In the genomic region with DNA sequence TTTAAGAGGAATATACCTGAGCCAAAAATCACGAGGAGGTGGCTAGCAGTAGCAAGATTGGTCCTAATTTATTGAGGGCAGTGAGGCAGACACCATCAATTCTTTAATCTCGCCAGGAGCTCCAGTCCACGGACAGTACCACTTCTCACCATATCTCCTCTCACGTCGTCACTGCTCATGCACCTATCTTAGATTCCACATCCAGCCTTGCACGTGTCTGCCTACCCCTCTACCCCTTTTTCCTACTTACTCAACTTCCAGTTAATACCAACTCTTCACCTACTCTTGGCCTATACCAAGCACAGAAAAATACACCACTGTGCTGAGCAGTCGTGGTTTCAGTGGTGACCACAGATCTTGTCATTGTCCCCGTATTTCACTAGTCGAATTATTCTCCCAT, we compare ENCODE assay signal across 2 cellular contexts.
TF ChIP-seq lines count a peak whose summit lies in the region.

No MANE protein-coding gene starts in this region.

TF ChIP-seq in SK-N-SH, 30 proteins besides CTCF, POLR2A, EP300 and RAD21:
- TF ChIP-seq, protein P1, sequence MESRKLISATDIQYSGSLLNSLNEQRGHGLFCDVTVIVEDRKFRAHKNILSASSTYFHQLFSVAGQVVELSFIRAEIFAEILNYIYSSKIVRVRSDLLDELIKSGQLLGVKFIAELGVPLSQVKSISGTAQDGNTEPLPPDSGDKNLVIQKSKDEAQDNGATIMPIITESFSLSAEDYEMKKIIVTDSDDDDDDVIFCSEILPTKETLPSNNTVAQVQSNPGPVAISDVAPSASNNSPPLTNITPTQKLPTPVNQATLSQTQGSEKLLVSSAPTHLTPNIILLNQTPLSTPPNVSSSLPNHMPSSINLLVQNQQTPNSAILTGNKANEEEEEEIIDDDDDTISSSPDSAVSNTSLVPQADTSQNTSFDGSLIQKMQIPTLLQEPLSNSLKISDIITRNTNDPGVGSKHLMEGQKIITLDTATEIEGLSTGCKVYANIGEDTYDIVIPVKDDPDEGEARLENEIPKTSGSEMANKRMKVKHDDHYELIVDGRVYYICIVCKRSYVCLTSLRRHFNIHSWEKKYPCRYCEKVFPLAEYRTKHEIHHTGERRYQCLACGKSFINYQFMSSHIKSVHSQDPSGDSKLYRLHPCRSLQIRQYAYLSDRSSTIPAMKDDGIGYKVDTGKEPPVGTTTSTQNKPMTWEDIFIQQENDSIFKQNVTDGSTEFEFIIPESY (IDR thresholded peaks at IDR 0.05; ENCODE audit: borderline replicate concordance, low read depth): no peak
- TF ChIP-seq FOXJ3 (CRISPR knock-in tag; IDR thresholded peaks at IDR 0.05) (no peak), JUND (IDR thresholded peaks at IDR 0.05) (no peak), GABPA (IDR thresholded peaks at IDR 0.05; ENCODE audit: low read depth) (no peak), NRF1 (IDR thresholded peaks at IDR 0.05; ENCODE audit: low read depth, low read length) (no peak), MEF2A (IDR thresholded peaks at IDR 0.05; ENCODE audit: borderline replicate concordance, low read depth) (no peak), TAF1 (IDR thresholded peaks at IDR 0.05; ENCODE audit: borderline replicate concordance, low read depth, low read length) (no peak), RFX5 (IDR thresholded peaks at IDR 0.05; ENCODE audit: low read length) (no peak), YY1 (IDR thresholded peaks at IDR 0.05; ENCODE audit: low read depth) (no peak), TEAD4 (IDR thresholded peaks at IDR 0.05; ENCODE audit: borderline replicate concordance, insufficient read depth) (no peak), CHD2 (IDR thresholded peaks at IDR 0.05; ENCODE audit: low read length, partially characterized antibody) (no peak), ELF1 (IDR thresholded peaks at IDR 0.05) (no peak), MXI1 (IDR thresholded peaks at IDR 0.05; ENCODE audit: low read depth, low read length) (no peak), EZH2phosphoT487 (IDR thresholded peaks at IDR 0.05; ENCODE audit: borderline replicate concordance, low read depth) (no peak)
- TF ChIP-seq, protein P2, sequence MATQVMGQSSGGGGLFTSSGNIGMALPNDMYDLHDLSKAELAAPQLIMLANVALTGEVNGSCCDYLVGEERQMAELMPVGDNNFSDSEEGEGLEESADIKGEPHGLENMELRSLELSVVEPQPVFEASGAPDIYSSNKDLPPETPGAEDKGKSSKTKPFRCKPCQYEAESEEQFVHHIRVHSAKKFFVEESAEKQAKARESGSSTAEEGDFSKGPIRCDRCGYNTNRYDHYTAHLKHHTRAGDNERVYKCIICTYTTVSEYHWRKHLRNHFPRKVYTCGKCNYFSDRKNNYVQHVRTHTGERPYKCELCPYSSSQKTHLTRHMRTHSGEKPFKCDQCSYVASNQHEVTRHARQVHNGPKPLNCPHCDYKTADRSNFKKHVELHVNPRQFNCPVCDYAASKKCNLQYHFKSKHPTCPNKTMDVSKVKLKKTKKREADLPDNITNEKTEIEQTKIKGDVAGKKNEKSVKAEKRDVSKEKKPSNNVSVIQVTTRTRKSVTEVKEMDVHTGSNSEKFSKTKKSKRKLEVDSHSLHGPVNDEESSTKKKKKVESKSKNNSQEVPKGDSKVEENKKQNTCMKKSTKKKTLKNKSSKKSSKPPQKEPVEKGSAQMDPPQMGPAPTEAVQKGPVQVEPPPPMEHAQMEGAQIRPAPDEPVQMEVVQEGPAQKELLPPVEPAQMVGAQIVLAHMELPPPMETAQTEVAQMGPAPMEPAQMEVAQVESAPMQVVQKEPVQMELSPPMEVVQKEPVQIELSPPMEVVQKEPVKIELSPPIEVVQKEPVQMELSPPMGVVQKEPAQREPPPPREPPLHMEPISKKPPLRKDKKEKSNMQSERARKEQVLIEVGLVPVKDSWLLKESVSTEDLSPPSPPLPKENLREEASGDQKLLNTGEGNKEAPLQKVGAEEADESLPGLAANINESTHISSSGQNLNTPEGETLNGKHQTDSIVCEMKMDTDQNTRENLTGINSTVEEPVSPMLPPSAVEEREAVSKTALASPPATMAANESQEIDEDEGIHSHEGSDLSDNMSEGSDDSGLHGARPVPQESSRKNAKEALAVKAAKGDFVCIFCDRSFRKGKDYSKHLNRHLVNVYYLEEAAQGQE (IDR thresholded peaks at IDR 0.05; ENCODE audit: low read depth, low read length): no peak
- TF ChIP-seq, protein P3, sequence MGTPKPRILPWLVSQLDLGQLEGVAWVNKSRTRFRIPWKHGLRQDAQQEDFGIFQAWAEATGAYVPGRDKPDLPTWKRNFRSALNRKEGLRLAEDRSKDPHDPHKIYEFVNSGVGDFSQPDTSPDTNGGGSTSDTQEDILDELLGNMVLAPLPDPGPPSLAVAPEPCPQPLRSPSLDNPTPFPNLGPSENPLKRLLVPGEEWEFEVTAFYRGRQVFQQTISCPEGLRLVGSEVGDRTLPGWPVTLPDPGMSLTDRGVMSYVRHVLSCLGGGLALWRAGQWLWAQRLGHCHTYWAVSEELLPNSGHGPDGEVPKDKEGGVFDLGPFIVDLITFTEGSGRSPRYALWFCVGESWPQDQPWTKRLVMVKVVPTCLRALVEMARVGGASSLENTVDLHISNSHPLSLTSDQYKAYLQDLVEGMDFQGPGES (IDR thresholded peaks at IDR 0.05; ENCODE audit: low read depth, low read length): no peak
- TF ChIP-seq, protein P4, sequence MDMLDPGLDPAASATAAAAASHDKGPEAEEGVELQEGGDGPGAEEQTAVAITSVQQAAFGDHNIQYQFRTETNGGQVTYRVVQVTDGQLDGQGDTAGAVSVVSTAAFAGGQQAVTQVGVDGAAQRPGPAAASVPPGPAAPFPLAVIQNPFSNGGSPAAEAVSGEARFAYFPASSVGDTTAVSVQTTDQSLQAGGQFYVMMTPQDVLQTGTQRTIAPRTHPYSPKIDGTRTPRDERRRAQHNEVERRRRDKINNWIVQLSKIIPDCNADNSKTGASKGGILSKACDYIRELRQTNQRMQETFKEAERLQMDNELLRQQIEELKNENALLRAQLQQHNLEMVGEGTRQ (IDR thresholded peaks at IDR 0.05; ENCODE audit: borderline replicate concordance, low read depth, low read length): no peak
TF ChIP-seq in SK-N-SH: peak in this region for 0.

TF ChIP-seq in SK-N-SH treated with all-trans-retinoic acid at 6 μM for 48 hours, 23 proteins besides CTCF, POLR2A, EP300 and RAD21 (continued from another document):
- TF ChIP-seq, protein P5, sequence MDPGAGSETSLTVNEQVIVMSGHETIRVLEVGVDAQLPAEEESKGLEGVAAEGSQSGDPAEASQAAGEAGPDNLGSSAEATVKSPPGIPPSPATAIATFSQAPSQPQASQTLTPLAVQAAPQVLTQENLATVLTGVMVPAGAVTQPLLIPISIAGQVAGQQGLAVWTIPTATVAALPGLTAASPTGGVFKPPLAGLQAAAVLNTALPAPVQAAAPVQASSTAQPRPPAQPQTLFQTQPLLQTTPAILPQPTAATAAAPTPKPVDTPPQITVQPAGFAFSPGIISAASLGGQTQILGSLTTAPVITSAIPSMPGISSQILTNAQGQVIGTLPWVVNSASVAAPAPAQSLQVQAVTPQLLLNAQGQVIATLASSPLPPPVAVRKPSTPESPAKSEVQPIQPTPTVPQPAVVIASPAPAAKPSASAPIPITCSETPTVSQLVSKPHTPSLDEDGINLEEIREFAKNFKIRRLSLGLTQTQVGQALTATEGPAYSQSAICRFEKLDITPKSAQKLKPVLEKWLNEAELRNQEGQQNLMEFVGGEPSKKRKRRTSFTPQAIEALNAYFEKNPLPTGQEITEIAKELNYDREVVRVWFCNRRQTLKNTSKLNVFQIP (CRISPR knock-in tag; IDR thresholded peaks at IDR 0.05; ENCODE audit: borderline replicate concordance, low read depth): no peak
- TF ChIP-seq, protein P6, sequence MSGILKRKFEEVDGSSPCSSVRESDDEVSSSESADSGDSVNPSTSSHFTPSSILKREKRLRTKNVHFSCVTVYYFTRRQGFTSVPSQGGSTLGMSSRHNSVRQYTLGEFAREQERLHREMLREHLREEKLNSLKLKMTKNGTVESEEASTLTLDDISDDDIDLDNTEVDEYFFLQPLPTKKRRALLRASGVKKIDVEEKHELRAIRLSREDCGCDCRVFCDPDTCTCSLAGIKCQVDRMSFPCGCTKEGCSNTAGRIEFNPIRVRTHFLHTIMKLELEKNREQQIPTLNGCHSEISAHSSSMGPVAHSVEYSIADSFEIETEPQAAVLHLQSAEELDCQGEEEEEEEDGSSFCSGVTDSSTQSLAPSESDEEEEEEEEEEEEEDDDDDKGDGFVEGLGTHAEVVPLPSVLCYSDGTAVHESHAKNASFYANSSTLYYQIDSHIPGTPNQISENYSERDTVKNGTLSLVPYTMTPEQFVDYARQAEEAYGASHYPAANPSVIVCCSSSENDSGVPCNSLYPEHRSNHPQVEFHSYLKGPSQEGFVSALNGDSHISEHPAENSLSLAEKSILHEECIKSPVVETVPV (CRISPR knock-in tag; IDR thresholded peaks at IDR 0.05): no peak
- TF ChIP-seq TCF4 (CRISPR knock-in tag; IDR thresholded peaks at IDR 0.05; ENCODE audit: borderline replicate concordance) (no peak), CSDC2 (CRISPR knock-in tag; IDR thresholded peaks at IDR 0.05) (no peak), ZFP3 (CRISPR knock-in tag; IDR thresholded peaks at IDR 0.05) (no peak)
